In genomic region chr6:140050232-140050995, GRCh38 we compare ENCODE assay signal across 12 cellular contexts.
DNase-seq lines count a peak whose midpoint lies in the region; TF ChIP-seq lines count a peak whose summit lies in the region.
"Had no signal": no experiment of that assay in that cellular context is flagged by ENCODE, and none has a peak within 500 bp of the region (broad histone marks: within the 10 kb centered on the region; RNA-seq: fewer than 3 reads in every experiment).

No MANE protein-coding gene starts in this region.

- no peaks in the 10 kb centered on the region for H3K9me2 ChIP-seq in Karpas-422 (replicated peaks; ENCODE audit: insufficient read depth, low read length)

- CTCF ChIA-PET in mammary epithelial cell (lab: Charles Lee; ENCODE audit: low non-redundant PET) = no interaction called here

- H2AFZ ChIP-seq in mammary epithelial cell (ENCODE audit: low read depth, low read length) (peak overlapping the region; percentile 3), Karpas-422 (ENCODE audit: low read length) (no peak overlapping the region)

- no peak for TF ChIP-seq CTCF in mammary epithelial cell (conservative IDR thresholded peaks at IDR 0.05 in 1 of 2, IDR thresholded peaks at IDR 0.05 in 1 of 2; ENCODE audit: extremely low read depth in 1 of 2, insufficient read depth in 1 of 2, low read depth in 1 of 2, low read length in 2 of 2)
- no peak for TF ChIP-seq CTCF in liver (IDR thresholded peaks at IDR 0.05; ENCODE audit: low read depth, low read length, missing input control)
- no peak for TF ChIP-seq CTCF in GM13976 (IDR thresholded peaks at IDR 0.05; ENCODE audit: borderline replicate concordance, control extremely low read depth, extremely low read depth, insufficient read depth, missing control alignments)

- H4K20me1 ChIP-seq in mammary epithelial cell (ENCODE audit: insufficient read depth, low read length) = no peaks in the 10 kb centered on the region
- H4K20me1 ChIP-seq in Karpas-422 (ENCODE audit: insufficient read depth, low read depth, low read length) = no peaks in the 10 kb centered on the region

- WGBS in mammary epithelial cell (ENCODE audit: low coverage, missing lambda C conversion rate) = 81% methylated on average over 15 of the region's 15 CpGs
- WGBS in liver = 51% methylated on average over 15 of the region's 15 CpGs

- H3K4me1 ChIP-seq in mammary epithelial cell (ENCODE audit: insufficient read depth, low read length) (peaks cover 33% of the 10 kb centered on the region), liver (ENCODE audit: control insufficient read depth in 4 of 4, insufficient read depth in 4 of 4, low read length in 3 of 4) (peaks cover 0 to 12% (median 1%) of the 10 kb centered on the region in 4 donors), Karpas-422 (ENCODE audit: low read length) (peaks cover 5% of the 10 kb centered on the region; the same call in 1 of the 2 replicates)

- H3K79me2 ChIP-seq in mammary epithelial cell (ENCODE audit: insufficient read depth, low read length) = no peaks in the 10 kb centered on the region
- H3K79me2 ChIP-seq in Karpas-422 (ENCODE audit: low read length) = no peaks in the 10 kb centered on the region

- intact Hi-C loops in mammary epithelial cell (cut with micrococcal nuclease) = loop anchor here (2.0 to 10.0 kb wide), 3 partner anchors 128 to 224 kb away; no protein-coding TSS in a partner anchor

- TF ChIP-seq RAD21 in liver (IDR thresholded peaks at IDR 0.05) = peak; percentile 66 to 69

- H3K27ac ChIP-seq in mammary epithelial cell (ENCODE audit: insufficient read depth, low read depth, low read length) = peak overlapping the region; percentile 93
- peak overlapping the region; percentile 76 to 89 for H3K27ac ChIP-seq in liver (ENCODE audit: low read depth in 1 of 2, low read length in 2 of 2)
- no peak overlapping the region for H3K27ac ChIP-seq in Karpas-422 (ENCODE audit: low read length)
- H3K27ac ChIP-seq: C4-2B, spleen had no signal

- H3K4me3 ChIP-seq in mammary epithelial cell (replicated peaks in 1 of 3; ENCODE audit: insufficient read depth in 1 of 3, low read depth in 2 of 3, low read length in 3 of 3) (no peak overlapping the region), liver (ENCODE audit: low read depth in 1 of 3, low read length in 3 of 3) (no peak overlapping the region), Karpas-422 (ENCODE audit: low read length) (no peak overlapping the region)
- H3K4me3 ChIP-seq: spleen had no signal

- H3K4me2 ChIP-seq in mammary epithelial cell (ENCODE audit: insufficient read depth, low read depth, low read length) (no peak overlapping the region), Karpas-422 (ENCODE audit: low read depth, low read length, poor library complexity, severe bottlenecking) (no peak overlapping the region)

- no peaks in the 10 kb centered on the region for H3K27me3 ChIP-seq in mammary epithelial cell (ENCODE audit: insufficient read depth, low read length)
- H3K27me3 ChIP-seq in liver (ENCODE audit: control insufficient read depth in 4 of 4, insufficient read depth in 4 of 4, low read length in 3 of 4) = no peaks in the 10 kb centered on the region
- no peaks in the 10 kb centered on the region for H3K27me3 ChIP-seq in Karpas-422 (ENCODE audit: low read length)
- H3K27me3 ChIP-seq: spleen had no signal

- dilution Hi-C loops in mammary epithelial cell (cut with HindIII; ENCODE audit: low sequenced_read_pairs) = loop anchor here (5.0 kb wide), 1 partner anchor 673 kb away; no protein-coding TSS in a partner anchor

- H3K9ac ChIP-seq in mammary epithelial cell (ENCODE audit: insufficient read depth, low read length) (peak overlapping the region; percentile 38), liver (ENCODE audit: low read depth in 1 of 2, low read length in 2 of 2) (no peak overlapping the region), Karpas-422 (ENCODE audit: low read length) (no peak overlapping the region)

- H3K9me3 ChIP-seq in mammary epithelial cell (replicated peaks; ENCODE audit: insufficient read depth, low read length) = no peaks in the 10 kb centered on the region
- H3K9me3 ChIP-seq in liver (ENCODE audit: control insufficient read depth in 4 of 4, low read length in 3 of 4) = no peaks in the 10 kb centered on the region
- no peaks in the 10 kb centered on the region for H3K9me3 ChIP-seq in Karpas-422 (ENCODE audit: low read length)

- in situ Hi-C loops in mammary epithelial cell (cut with MboI; ENCODE audit: low sequenced_read_pairs in 2 of 2) = no loop called here
- in situ Hi-C loops in GM13976 (cut with MboI; ENCODE audit: low sequenced_read_pairs, unreplicated experiment) = no loop called here

- peak; percentile 24 for DNase-seq in Ammon's horn (ENCODE audit: low spot score)
- peak; percentile 78 for DNase-seq in NCI-H1436 (lab: John Stamatoyannopoulos, UW)
- peak; percentile 44 for DNase-seq in mammary epithelial cell
- no peak for DNase-seq in GM13976 (ENCODE audit: low spot score)
- DNase-seq in stimulated activated CD4-positive, alpha-beta T cell treated with anti-CD3 and anti-CD28 coated beads, Interleukin-12 subunit alpha, Interleukin-12 subunit beta, amount 100 ng/mL, for 4 hours = no peak
- DNase-seq in cerebellar nuclear complex (lab: John Stamatoyannopoulos, UW) = no peak
- no peak for DNase-seq in Karpas-422
- DNase-seq: left colon; spleen; stimulated activated naive CD8-positive, alpha-beta T cell treated with anti-CD3 and anti-CD28 coated beads, Interleukin-15, amount 100 ng/mL, for 72 hours had no signal

- BruUV-seq in mammary epithelial cell (replicated peaks; lab: Mats Ljungman, UMichigan) = no TSS peak

- H3K36me3 ChIP-seq in mammary epithelial cell (ENCODE audit: insufficient read depth, low read length) (no peaks in the 10 kb centered on the region), liver (ENCODE audit: control insufficient read depth in 4 of 4, insufficient read depth in 3 of 4, low read depth in 1 of 4, low read length in 3 of 4) (no peaks in the 10 kb centered on the region), Karpas-422 (ENCODE audit: insufficient read depth, low read length) (no peaks in the 10 kb centered on the region)
- H3K36me3 ChIP-seq: spleen had no signal

TF ChIP-seq in liver, 16 proteins besides CTCF, POLR2A, EP300 and RAD21 (continues in another document):
- TF ChIP-seq ZBTB33 (IDR thresholded peaks at IDR 0.05) (peak; percentile 77), GABPA (IDR thresholded peaks at IDR 0.05 in 1 of 2, conservative IDR thresholded peaks at IDR 0.05 in 1 of 2) (peak in 1 of 2 donors; percentile 60), EGR1 (IDR thresholded peaks at IDR 0.05; ENCODE audit: low read depth in 2 of 2) (peak in 1 of 2 donors; percentile 74), JUND (IDR thresholded peaks at IDR 0.05) (peak; percentile 95 to 98), FOXA1 (IDR thresholded peaks at IDR 0.05) (peak; percentile 72), HNF4A (conservative IDR thresholded peaks at IDR 0.05) (peak; percentile 90 to 98), HNF4G (IDR thresholded peaks at IDR 0.05) (peak; percentile 88), FOXA2 (IDR thresholded peaks at IDR 0.05) (peak; percentile 77), RXRA (IDR thresholded peaks at IDR 0.05) (peak; percentile 42 to 88), NR2F2 (IDR thresholded peaks at IDR 0.05) (no peak), YY1 (IDR thresholded peaks at IDR 0.05) (peak; percentile 86), SP1 (IDR thresholded peaks at IDR 0.05) (peak; percentile 91), TAF1 (conservative IDR thresholded peaks at IDR 0.05) (no peak)
- TF ChIP-seq, protein P1, sequence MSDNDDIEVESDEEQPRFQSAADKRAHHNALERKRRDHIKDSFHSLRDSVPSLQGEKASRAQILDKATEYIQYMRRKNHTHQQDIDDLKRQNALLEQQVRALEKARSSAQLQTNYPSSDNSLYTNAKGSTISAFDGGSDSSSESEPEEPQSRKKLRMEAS (IDR thresholded peaks at IDR 0.05) = peak; percentile 76
- TF ChIP-seq, protein P2, sequence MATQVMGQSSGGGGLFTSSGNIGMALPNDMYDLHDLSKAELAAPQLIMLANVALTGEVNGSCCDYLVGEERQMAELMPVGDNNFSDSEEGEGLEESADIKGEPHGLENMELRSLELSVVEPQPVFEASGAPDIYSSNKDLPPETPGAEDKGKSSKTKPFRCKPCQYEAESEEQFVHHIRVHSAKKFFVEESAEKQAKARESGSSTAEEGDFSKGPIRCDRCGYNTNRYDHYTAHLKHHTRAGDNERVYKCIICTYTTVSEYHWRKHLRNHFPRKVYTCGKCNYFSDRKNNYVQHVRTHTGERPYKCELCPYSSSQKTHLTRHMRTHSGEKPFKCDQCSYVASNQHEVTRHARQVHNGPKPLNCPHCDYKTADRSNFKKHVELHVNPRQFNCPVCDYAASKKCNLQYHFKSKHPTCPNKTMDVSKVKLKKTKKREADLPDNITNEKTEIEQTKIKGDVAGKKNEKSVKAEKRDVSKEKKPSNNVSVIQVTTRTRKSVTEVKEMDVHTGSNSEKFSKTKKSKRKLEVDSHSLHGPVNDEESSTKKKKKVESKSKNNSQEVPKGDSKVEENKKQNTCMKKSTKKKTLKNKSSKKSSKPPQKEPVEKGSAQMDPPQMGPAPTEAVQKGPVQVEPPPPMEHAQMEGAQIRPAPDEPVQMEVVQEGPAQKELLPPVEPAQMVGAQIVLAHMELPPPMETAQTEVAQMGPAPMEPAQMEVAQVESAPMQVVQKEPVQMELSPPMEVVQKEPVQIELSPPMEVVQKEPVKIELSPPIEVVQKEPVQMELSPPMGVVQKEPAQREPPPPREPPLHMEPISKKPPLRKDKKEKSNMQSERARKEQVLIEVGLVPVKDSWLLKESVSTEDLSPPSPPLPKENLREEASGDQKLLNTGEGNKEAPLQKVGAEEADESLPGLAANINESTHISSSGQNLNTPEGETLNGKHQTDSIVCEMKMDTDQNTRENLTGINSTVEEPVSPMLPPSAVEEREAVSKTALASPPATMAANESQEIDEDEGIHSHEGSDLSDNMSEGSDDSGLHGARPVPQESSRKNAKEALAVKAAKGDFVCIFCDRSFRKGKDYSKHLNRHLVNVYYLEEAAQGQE (IDR thresholded peaks at IDR 0.05) = peak; percentile 72

Comparison
In these comparisons a context has a peak if more than half of its experiments do, and no peak if none do; other contexts are left out.
1. DNase-seq: peak in Ammon's horn (single experiment), NCI-H1436 (single experiment) and mammary epithelial cell (single experiment); none in GM13976 (single experiment), stimulated activated CD4-positive, alpha-beta T cell treated with anti-CD3 and anti-CD28 coated beads, Interleukin-12 subunit alpha, Interleukin-12 subunit beta, amount 100 ng/mL, for 4 hours (single experiment), cerebellar nuclear complex (0 of 2) and Karpas-422 (single experiment).